20 cellular contexts compared by ENCODE assay signal in the genomic region with DNA sequence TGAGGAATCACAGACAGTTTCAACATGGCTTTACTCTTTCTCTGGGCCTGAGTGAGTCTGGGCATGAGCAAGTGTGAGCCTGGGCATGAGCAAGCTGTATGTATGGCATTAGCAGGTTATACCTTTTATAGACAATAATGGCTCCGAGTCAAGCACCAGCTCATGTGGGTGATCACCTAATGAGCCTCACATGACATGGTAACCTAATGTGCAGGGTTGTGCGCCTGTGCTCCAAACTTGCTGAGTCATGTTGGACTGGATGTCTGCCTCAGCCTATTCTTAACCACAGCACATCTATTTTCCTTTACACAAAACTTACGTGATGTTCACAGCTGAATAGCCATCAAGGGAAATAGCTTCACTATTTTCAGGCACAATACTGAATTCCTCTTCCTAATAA.
A peak's percentile ranks its signal among the peaks of the same experiment; 100 is the strongest.
DNase-seq lines count a peak whose midpoint lies in the region; ATAC-seq, FAIRE-seq and TF ChIP-seq lines count a peak whose summit lies in the region.
"Had no signal": no experiment of that assay in that cellular context is flagged by ENCODE, and none has a peak within 500 bp of the region (broad histone marks: within the 10 kb centered on the region; RNA-seq: fewer than 3 reads in every experiment).

No MANE protein-coding gene starts in this region.

- FAIRE-seq in astrocyte (lab: Jason Lieb, UNC): no peak

- peak; percentile 25 for DNase-seq in DMS 273 (lab: John Stamatoyannopoulos, UW; ENCODE audit: unreplicated experiment)
- DNase-seq in DMS 273 treated with DMSO at 0.1 percent for 48 hours (lab: John Stamatoyannopoulos, UW): no peak
- no peak for DNase-seq in IMR-90
- peak; percentile 77 for DNase-seq in astrocyte (ENCODE audit: low read depth)
- DNase-seq in kidney tubule cell (ENCODE audit: low spot score): peak; percentile 57
- DNase-seq in posterior vena cava (ENCODE audit: low spot score): no peak
- DNase-seq: activated CD4-positive, CD25-positive, alpha-beta regulatory T cell treated with anti-CD3 and anti-CD28 coated beads, Interleukin-2, amount 50 U/mL, for 72 hours; activated gamma-delta T cell; DMS79 treated with DMSO at 0.1 percent for 48 hours; endodermal cell; NCI-H1694 treated with DMSO at 0.1 percent for 48 hours; NCI-H446; posterior cingulate gyrus had no signal

- H2AFZ ChIP-seq in IMR-90 (replicated peaks; ENCODE audit: low read length, poor library complexity) (no peak overlapping the region), astrocyte (ENCODE audit: low read depth, low read length) (no peak overlapping the region)

- H3K9me3 ChIP-seq in IMR-90 (ENCODE audit: control insufficient read depth, insufficient read depth, low read length): no peaks in the 10 kb centered on the region
- H3K9me3 ChIP-seq in astrocyte (ENCODE audit: insufficient read depth, low read depth, low read length): no peaks in the 10 kb centered on the region
- H3K9me3 ChIP-seq: gastroesophageal sphincter had no signal

- H3K23ac ChIP-seq in IMR-90 (ENCODE audit: low read depth, low read length): no peak overlapping the region

- H3K27me3 ChIP-seq in IMR-90 (ENCODE audit: control insufficient read depth, insufficient read depth, low read length) (no peaks in the 10 kb centered on the region), astrocyte (ENCODE audit: insufficient read depth, low read length) (no peaks in the 10 kb centered on the region)
- H3K27me3 ChIP-seq: gastroesophageal sphincter had no signal

- H3K4me2 ChIP-seq in IMR-90 (ENCODE audit: low read depth, low read length) (no peak overlapping the region), astrocyte (ENCODE audit: low read length) (no peak overlapping the region)

- no peaks in the 10 kb centered on the region for H3K79me2 ChIP-seq in astrocyte (ENCODE audit: insufficient read depth, low read length)

- peaks cover 17% of the 10 kb centered on the region for H3K4me1 Mint-ChIP-seq in astrocyte (ENCODE audit: low read depth, unreplicated experiment)
- H3K4me1 Mint-ChIP-seq: endodermal cell; naive thymus-derived CD4-positive, alpha-beta T cell had no signal

- TF ChIP-seq RAD21 in IMR-90 (IDR thresholded peaks at IDR 0.05; ENCODE audit: low read length): no peak

- intact Hi-C loops in IMR-90 (cut with micrococcal nuclease): no loop called here
- intact Hi-C loops in posterior vena cava (cut with DNase I): no loop called here

- no peak overlapping the region for H2AK5ac ChIP-seq in IMR-90 (ENCODE audit: low read depth, low read length)

- no peak overlapping the region for H3K4me3 Mint-ChIP-seq in astrocyte (ENCODE audit: unreplicated experiment)
- H3K4me3 Mint-ChIP-seq: endodermal cell; naive thymus-derived CD4-positive, alpha-beta T cell had no signal

- no peak overlapping the region for H2BK5ac ChIP-seq in IMR-90 (ENCODE audit: low read depth, low read length, poor library complexity, severe bottlenecking)

- H3K36me3 ChIP-seq in IMR-90 (ENCODE audit: control insufficient read depth, insufficient read depth, low read length) (no peaks in the 10 kb centered on the region), astrocyte (ENCODE audit: insufficient read depth, low read length) (no peaks in the 10 kb centered on the region)
- H3K36me3 ChIP-seq: gastroesophageal sphincter had no signal

- no peak overlapping the region for H3K4me3 ChIP-seq in IMR-90 (ENCODE audit: insufficient read depth, low read depth, low read length)
- H3K4me3 ChIP-seq in astrocyte (ENCODE audit: insufficient read depth, low read depth, low read length): no peak overlapping the region
- H3K4me3 ChIP-seq: gastroesophageal sphincter had no signal

- peak overlapping the region; percentile 92 for H3K27ac Mint-ChIP-seq in astrocyte (ENCODE audit: unreplicated experiment)
- H3K27ac Mint-ChIP-seq: endodermal cell; naive thymus-derived CD4-positive, alpha-beta T cell had no signal

- no TSS peak for BruUV-seq in IMR-90 (replicated peaks; lab: Mats Ljungman, UMichigan)

- H3K4me1 ChIP-seq in IMR-90 (ENCODE audit: control insufficient read depth, insufficient read depth, low read length) (no peaks in the 10 kb centered on the region), astrocyte (ENCODE audit: insufficient read depth, low read length) (peaks cover 6% of the 10 kb centered on the region)

- H3K14ac ChIP-seq in IMR-90 (replicated peaks; ENCODE audit: low read depth, low read length): no peak overlapping the region

- H2BK120ac ChIP-seq in IMR-90 (ENCODE audit: low read depth, low read length): no peak overlapping the region

- no peaks in the 10 kb centered on the region for H3K79me1 ChIP-seq in IMR-90 (ENCODE audit: low read depth in 1 of 2, low read length in 2 of 2)

- H3K18ac ChIP-seq in IMR-90 (ENCODE audit: low read depth, low read length): no peak overlapping the region

- POLR2A ChIA-PET in IMR-90 (lab: Charles Lee; ENCODE audit: unreplicated experiment): no interaction called here

- no peaks in the 10 kb centered on the region for H3K36me3 Mint-ChIP-seq in astrocyte (ENCODE audit: low read depth, unreplicated experiment)

- no peaks in the 10 kb centered on the region for H4K20me1 ChIP-seq in IMR-90 (ENCODE audit: insufficient read depth, low read length)
- no peaks in the 10 kb centered on the region for H4K20me1 ChIP-seq in astrocyte (ENCODE audit: insufficient read depth, low read length)

- TF ChIP-seq CTCF in IMR-90 (conservative IDR thresholded peaks at IDR 0.05; ENCODE audit: low read depth, low read length) (no peak), astrocyte (IDR thresholded peaks at IDR 0.05; ENCODE audit: insufficient read depth, low read depth, low read length) (no peak)

- no peak overlapping the region for H3K4ac ChIP-seq in IMR-90 (ENCODE audit: low read depth, low read length)

- H3K56ac ChIP-seq in IMR-90 (ENCODE audit: extremely low read depth, insufficient read depth, low read length): no peak overlapping the region

- H3K27ac ChIP-seq in IMR-90 (ENCODE audit: insufficient read depth, low read length) (no peak overlapping the region), astrocyte (ENCODE audit: low read depth, low read length) (no peak overlapping the region)
- H3K27ac ChIP-seq: 22Rv1, C4-2B, gastroesophageal sphincter had no signal

- in situ Hi-C loops in IMR-90 (cut with MboI; ENCODE audit: low sequenced_read_pairs): no loop called here

- no peak overlapping the region for H4K8ac ChIP-seq in IMR-90 (ENCODE audit: low read depth in 2 of 2, low read length in 2 of 2)

- no peaks in the 10 kb centered on the region for H3K9me1 ChIP-seq in IMR-90 (ENCODE audit: insufficient read depth, low read length)

- no peak overlapping the region for H3K9ac ChIP-seq in IMR-90 (ENCODE audit: low read depth, low read length)
- no peak overlapping the region for H3K9ac ChIP-seq in astrocyte (ENCODE audit: low read length)

- H4K91ac ChIP-seq in IMR-90 (ENCODE audit: insufficient read depth, low read depth, low read length): no peak overlapping the region

- dilution Hi-C loops in IMR-90 (cut with HindIII; ENCODE audit: low sequenced_read_pairs, unreplicated experiment): no loop called here

- no peak for ATAC-seq in IMR-90 (ENCODE audit: low read depth)
- no peak for ATAC-seq in HG02759 (IDR thresholded peaks at IDR 0.05; ENCODE audit: unreplicated experiment)
- no peak for ATAC-seq in GM19455 (IDR thresholded peaks at IDR 0.05; ENCODE audit: unreplicated experiment)
- ATAC-seq: gastroesophageal sphincter; HCT116; naive thymus-derived CD4-positive, alpha-beta T cell had no signal

- H4K5ac ChIP-seq in IMR-90 (ENCODE audit: low read depth, low read length): no peak overlapping the region

- no peak overlapping the region for H2BK20ac ChIP-seq in IMR-90 (ENCODE audit: low read depth, low read length)

- H2AK9ac ChIP-seq in IMR-90 (replicated peaks; ENCODE audit: low read depth, low read length, poor library complexity): no peak overlapping the region

- no peak overlapping the region for H2BK15ac ChIP-seq in IMR-90 (ENCODE audit: low read depth, low read length)

- TF ChIP-seq POLR2A in IMR-90 (IDR thresholded peaks at IDR 0.05; ENCODE audit: low read depth, low read length): no peak

- CTCF ChIA-PET in IMR-90 (lab: Yijun Ruan, JAX): no interaction called here

- H3K27me3 Mint-ChIP-seq in astrocyte (ENCODE audit: low read depth, unreplicated experiment): no peaks in the 10 kb centered on the region
- H3K27me3 Mint-ChIP-seq: naive thymus-derived CD4-positive, alpha-beta T cell had no signal

- WGBS in IMR-90 (ENCODE audit: extremely low coverage in 2 of 2, insufficient read length in 1 of 2), 2 experiments: 33% methylated on average over 1 of the region's 3 CpGs; no CpG with 5 or more reads in 1 of the 2 experiments

- H3K9me3 Mint-ChIP-seq in astrocyte (ENCODE audit: unreplicated experiment): peaks cover 2% of the 10 kb centered on the region

TF ChIP-seq in IMR-90, 13 proteins besides CTCF, POLR2A, EP300 and RAD21:
- no peak for TF ChIP-seq MXI1 (IDR thresholded peaks at IDR 0.05; ENCODE audit: borderline replicate concordance, low read depth, low read length)
- peak; percentile 77 for TF ChIP-seq NFE2L2 (IDR thresholded peaks at IDR 0.05; ENCODE audit: low read depth, low read length)

Comparison
In these comparisons a context has a peak if more than half of its experiments do, and no peak if none do; other contexts are left out.
1. DNase-seq: peak in DMS 273 (single experiment), astrocyte (single experiment) and kidney tubule cell (single experiment); none in DMS 273 treated with DMSO at 0.1 percent for 48 hours (single experiment), IMR-90 (single experiment) and posterior vena cava (single experiment).